2 cellular contexts compared by ENCODE assay signal in the genomic region with DNA sequence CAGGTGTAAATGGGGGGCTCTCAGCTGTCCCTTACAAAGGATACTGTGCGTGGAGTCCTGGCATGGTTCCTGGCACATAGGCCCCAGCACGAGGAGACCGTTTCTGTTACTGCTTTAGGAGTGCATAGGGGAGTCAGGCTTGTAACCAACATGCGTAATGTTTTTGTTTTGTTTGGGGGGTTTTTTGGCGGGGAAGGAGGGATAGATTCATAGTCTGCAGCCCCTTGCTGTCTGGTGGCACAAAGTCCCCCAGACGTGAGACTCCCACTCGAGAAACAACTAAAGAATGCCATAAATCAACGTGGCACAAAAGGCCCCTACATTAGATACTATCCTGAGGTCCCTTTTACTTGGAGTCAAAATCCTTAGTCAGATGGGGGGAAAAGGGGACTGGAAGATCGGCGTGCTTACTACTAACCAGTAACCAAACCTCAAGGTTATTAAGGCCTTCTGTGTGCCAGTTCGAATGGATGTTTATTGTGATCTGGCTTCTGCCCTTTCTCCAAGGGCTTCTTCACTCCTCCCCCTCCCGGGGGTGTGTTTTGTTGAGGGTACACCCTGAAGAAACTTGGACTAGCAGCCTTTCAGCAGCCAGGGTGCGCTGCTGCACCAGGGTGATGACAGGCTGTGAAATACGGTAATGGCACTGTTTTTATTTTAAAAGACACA.
A peak's percentile ranks its signal among the peaks of the same experiment; 100 is the strongest.
TF ChIP-seq lines count a peak whose summit lies in the region.

No MANE protein-coding gene starts in this region.

TF ChIP-seq in A549, 52 proteins besides CTCF, POLR2A, EP300 and RAD21:
- TF ChIP-seq NPAS2 (CRISPR knock-in tag; IDR thresholded peaks at IDR 0.05; ENCODE audit: borderline replicate concordance) (no peak), HEYL (CRISPR knock-in tag; IDR thresholded peaks at IDR 0.05) (no peak), NFE2L2 (conservative IDR thresholded peaks at IDR 0.05; ENCODE audit: low read length) (no peak), MAZ (IDR thresholded peaks at IDR 0.05; ENCODE audit: borderline replicate concordance, low read depth, low read length) (0 out of 2 replicates have a peak, but pooled peaks have one; percentile 35), SMC3 (IDR thresholded peaks at IDR 0.05) (peak; percentile 94), CHD2 (IDR thresholded peaks at IDR 0.05; ENCODE audit: low read length, partially characterized antibody) (peak; percentile 30), KDM5A (IDR thresholded peaks at IDR 0.05) (peak; percentile 55; the same call in 1 of the 2 replicates)

TF ChIP-seq in HepG2, 621 proteins besides CTCF, POLR2A, EP300 and RAD21 (continues in another document):
- no peak for TF ChIP-seq PAX8 (CRISPR knock-in tag; IDR thresholded peaks at IDR 0.05; ENCODE audit: borderline replicate concordance)
- TF ChIP-seq, protein P1, sequence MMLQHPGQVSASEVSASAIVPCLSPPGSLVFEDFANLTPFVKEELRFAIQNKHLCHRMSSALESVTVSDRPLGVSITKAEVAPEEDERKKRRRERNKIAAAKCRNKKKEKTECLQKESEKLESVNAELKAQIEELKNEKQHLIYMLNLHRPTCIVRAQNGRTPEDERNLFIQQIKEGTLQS (CRISPR knock-in tag; IDR thresholded peaks at IDR 0.05): 0 out of 2 replicates have a peak, but pooled peaks have one; percentile 15
- no peak for TF ChIP-seq SRSF4 (IDR thresholded peaks at IDR 0.05; ENCODE audit: low read depth, low read length, poor library complexity, severe bottlenecking)
- TF ChIP-seq ARID3A (IDR thresholded peaks at IDR 0.05; ENCODE audit: low read depth, low read length): peak; percentile 41; the same call in 1 of the 2 replicates
- TF ChIP-seq SRY (CRISPR knock-in tag; IDR thresholded peaks at IDR 0.05): no peak
- TF ChIP-seq MAFF (IDR thresholded peaks at IDR 0.05; ENCODE audit: low read depth, low read length): no peak
- TF ChIP-seq ZNF20 (CRISPR knock-in tag; IDR thresholded peaks at IDR 0.05): no peak
- no peak for TF ChIP-seq ZNF660 (CRISPR knock-in tag; IDR thresholded peaks at IDR 0.05; ENCODE audit: borderline replicate concordance, low read depth)
- no peak for TF ChIP-seq ZNF629 (CRISPR knock-in tag; conservative IDR thresholded peaks at IDR 0.05)
- TF ChIP-seq ASH2L (IDR thresholded peaks at IDR 0.05; ENCODE audit: insufficient read length, low read depth, low read length): no peak
- no peak for TF ChIP-seq CREB1 (IDR thresholded peaks at IDR 0.05)
- TF ChIP-seq CREB1 (CRISPR knock-in tag; IDR thresholded peaks at IDR 0.05): 0 out of 2 replicates have a peak, but pooled peaks have one; percentile 47
- no peak for TF ChIP-seq ZNF558 (CRISPR knock-in tag; IDR thresholded peaks at IDR 0.05; ENCODE audit: borderline replicate concordance)
- 0 out of 2 replicates have a peak, but pooled peaks have one; percentile 24 for TF ChIP-seq FOXA3 (CRISPR knock-in tag; IDR thresholded peaks at IDR 0.05)
- TF ChIP-seq CREM (IDR thresholded peaks at IDR 0.05): peak; percentile 29; the same call in 1 of the 2 replicates
- TF ChIP-seq CREM (CRISPR knock-in tag; IDR thresholded peaks at IDR 0.05): no peak
- no peak for TF ChIP-seq ZFAT (CRISPR knock-in tag; conservative IDR thresholded peaks at IDR 0.05)
- peak; percentile 51; the same call in 1 of the 2 replicates for TF ChIP-seq IKZF5 (CRISPR knock-in tag; IDR thresholded peaks at IDR 0.05)
- TF ChIP-seq, protein P2, sequence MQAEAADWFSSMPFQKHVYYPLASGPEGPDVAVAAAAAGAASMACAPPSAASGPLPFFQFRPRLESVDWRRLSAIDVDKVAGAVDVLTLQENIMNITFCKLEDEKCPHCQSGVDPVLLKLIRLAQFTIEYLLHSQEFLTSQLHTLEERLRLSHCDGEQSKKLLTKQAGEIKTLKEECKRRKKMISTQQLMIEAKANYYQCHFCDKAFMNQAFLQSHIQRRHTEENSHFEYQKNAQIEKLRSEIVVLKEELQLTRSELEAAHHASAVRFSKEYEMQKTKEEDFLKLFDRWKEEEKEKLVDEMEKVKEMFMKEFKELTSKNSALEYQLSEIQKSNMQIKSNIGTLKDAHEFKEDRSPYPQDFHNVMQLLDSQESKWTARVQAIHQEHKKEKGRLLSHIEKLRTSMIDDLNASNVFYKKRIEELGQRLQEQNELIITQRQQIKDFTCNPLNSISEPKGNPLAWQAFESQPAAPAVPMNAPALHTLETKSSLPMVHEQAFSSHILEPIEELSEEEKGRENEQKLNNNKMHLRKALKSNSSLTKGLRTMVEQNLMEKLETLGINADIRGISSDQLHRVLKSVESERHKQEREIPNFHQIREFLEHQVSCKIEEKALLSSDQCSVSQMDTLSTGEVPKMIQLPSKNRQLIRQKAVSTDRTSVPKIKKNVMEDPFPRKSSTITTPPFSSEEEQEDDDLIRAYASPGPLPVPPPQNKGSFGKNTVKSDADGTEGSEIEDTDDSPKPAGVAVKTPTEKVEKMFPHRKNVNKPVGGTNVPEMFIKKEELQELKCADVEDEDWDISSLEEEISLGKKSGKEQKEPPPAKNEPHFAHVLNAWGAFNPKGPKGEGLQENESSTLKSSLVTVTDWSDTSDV (CRISPR knock-in tag; IDR thresholded peaks at IDR 0.05): no peak
- TF ChIP-seq ZBTB8A (CRISPR knock-in tag; IDR thresholded peaks at IDR 0.05; ENCODE audit: borderline replicate concordance, low read depth): no peak; the same call in 1 of the 2 replicates
- TF ChIP-seq DR1 (CRISPR knock-in tag; IDR thresholded peaks at IDR 0.05): no peak
- peak; percentile 42; the same call in 1 of the 2 replicates for TF ChIP-seq KLF11 (CRISPR knock-in tag; IDR thresholded peaks at IDR 0.05)
- peak; percentile 26; the same call in 1 of the 2 replicates for TF ChIP-seq ARID5B (CRISPR knock-in tag; IDR thresholded peaks at IDR 0.05)
- TF ChIP-seq CCAR2 (optimal IDR thresholded peaks at IDR 0.05; ENCODE audit: low read depth, low read length): no peak
- TF ChIP-seq JUNB (CRISPR knock-in tag; IDR thresholded peaks at IDR 0.05; ENCODE audit: borderline replicate concordance): no peak
- TF ChIP-seq FOXK1 (CRISPR knock-in tag; IDR thresholded peaks at IDR 0.05; ENCODE audit: borderline replicate concordance, low read depth): peak; percentile 63; the same call in 1 of the 2 replicates
- peak; percentile 23; the same call in 1 of the 2 replicates for TF ChIP-seq BHLHE40 (IDR thresholded peaks at IDR 0.05; ENCODE audit: low read length)
- no peak for TF ChIP-seq ZNF101 (CRISPR knock-in tag; IDR thresholded peaks at IDR 0.05; ENCODE audit: borderline replicate concordance, low read depth)
- TF ChIP-seq STAG1 (CRISPR knock-in tag; IDR thresholded peaks at IDR 0.05): peak; percentile 87
- peak; percentile 22; the same call in 1 of the 2 replicates for TF ChIP-seq MLX (CRISPR knock-in tag; IDR thresholded peaks at IDR 0.05)
- TF ChIP-seq, protein P3, sequence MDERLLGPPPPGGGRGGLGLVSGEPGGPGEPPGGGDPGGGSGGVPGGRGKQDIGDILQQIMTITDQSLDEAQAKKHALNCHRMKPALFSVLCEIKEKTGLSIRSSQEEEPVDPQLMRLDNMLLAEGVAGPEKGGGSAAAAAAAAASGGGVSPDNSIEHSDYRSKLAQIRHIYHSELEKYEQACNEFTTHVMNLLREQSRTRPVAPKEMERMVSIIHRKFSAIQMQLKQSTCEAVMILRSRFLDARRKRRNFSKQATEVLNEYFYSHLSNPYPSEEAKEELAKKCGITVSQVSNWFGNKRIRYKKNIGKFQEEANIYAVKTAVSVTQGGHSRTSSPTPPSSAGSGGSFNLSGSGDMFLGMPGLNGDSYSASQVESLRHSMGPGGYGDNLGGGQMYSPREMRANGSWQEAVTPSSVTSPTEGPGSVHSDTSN (CRISPR knock-in tag; IDR thresholded peaks at IDR 0.05): no peak
- no peak for TF ChIP-seq BATF2 (CRISPR knock-in tag; IDR thresholded peaks at IDR 0.05)
- TF ChIP-seq GZF1 (CRISPR knock-in tag; IDR thresholded peaks at IDR 0.05): peak; percentile 99
- TF ChIP-seq, protein P4, sequence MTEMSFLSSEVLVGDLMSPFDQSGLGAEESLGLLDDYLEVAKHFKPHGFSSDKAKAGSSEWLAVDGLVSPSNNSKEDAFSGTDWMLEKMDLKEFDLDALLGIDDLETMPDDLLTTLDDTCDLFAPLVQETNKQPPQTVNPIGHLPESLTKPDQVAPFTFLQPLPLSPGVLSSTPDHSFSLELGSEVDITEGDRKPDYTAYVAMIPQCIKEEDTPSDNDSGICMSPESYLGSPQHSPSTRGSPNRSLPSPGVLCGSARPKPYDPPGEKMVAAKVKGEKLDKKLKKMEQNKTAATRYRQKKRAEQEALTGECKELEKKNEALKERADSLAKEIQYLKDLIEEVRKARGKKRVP (CRISPR knock-in tag; IDR thresholded peaks at IDR 0.05): peak in 1 of 2 experiments; percentile 89; a peak in 2 of 4 replicates
- TF ChIP-seq ZNF331 (CRISPR knock-in tag; IDR thresholded peaks at IDR 0.05): 0 out of 2 replicates have a peak, but pooled peaks have one; percentile 27
- peak; percentile 25; the same call in 1 of the 2 replicates for TF ChIP-seq DMAP1 (CRISPR knock-in tag; IDR thresholded peaks at IDR 0.05)
- TF ChIP-seq XRCC5 (optimal IDR thresholded peaks at IDR 0.05; ENCODE audit: low read length): peak; percentile 52
- no peak for TF ChIP-seq FOXA1 (IDR thresholded peaks at IDR 0.05)
- TF ChIP-seq FOXA1 (CRISPR knock-in tag; IDR thresholded peaks at IDR 0.05): 0 out of 2 replicates have a peak, but pooled peaks have one; percentile 34
- TF ChIP-seq, protein P5, sequence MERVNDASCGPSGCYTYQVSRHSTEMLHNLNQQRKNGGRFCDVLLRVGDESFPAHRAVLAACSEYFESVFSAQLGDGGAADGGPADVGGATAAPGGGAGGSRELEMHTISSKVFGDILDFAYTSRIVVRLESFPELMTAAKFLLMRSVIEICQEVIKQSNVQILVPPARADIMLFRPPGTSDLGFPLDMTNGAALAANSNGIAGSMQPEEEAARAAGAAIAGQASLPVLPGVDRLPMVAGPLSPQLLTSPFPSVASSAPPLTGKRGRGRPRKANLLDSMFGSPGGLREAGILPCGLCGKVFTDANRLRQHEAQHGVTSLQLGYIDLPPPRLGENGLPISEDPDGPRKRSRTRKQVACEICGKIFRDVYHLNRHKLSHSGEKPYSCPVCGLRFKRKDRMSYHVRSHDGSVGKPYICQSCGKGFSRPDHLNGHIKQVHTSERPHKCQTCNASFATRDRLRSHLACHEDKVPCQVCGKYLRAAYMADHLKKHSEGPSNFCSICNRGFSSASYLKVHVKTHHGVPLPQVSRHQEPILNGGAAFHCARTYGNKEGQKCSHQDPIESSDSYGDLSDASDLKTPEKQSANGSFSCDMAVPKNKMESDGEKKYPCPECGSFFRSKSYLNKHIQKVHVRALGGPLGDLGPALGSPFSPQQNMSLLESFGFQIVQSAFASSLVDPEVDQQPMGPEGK (CRISPR knock-in tag; IDR thresholded peaks at IDR 0.05): peak; percentile 81
- TF ChIP-seq SOX6 (IDR thresholded peaks at IDR 0.05): no peak
- TF ChIP-seq SOX6 (CRISPR knock-in tag; IDR thresholded peaks at IDR 0.05): peak; percentile 55; the same call in 1 of the 2 replicates
- no peak for TF ChIP-seq NR2F6 (IDR thresholded peaks at IDR 0.05)
- peak; percentile 38; the same call in 1 of the 2 replicates for TF ChIP-seq NR2F6 (CRISPR knock-in tag; IDR thresholded peaks at IDR 0.05)
